In genomic region chr20:5109276-5109675, GRCh38 we compare ENCODE assay signal across 21 cellular contexts.
"Had no signal": no experiment of that assay in that cellular context is flagged by ENCODE, and none has a peak within 500 bp of the region (broad histone marks: within the 10 kb centered on the region; RNA-seq: fewer than 3 reads in every experiment).

No MANE protein-coding gene starts in this region.

- H3K27ac Mint-ChIP-seq: nephron progenitor cell; stimulated activated effector memory CD8-positive, alpha-beta T cell treated with anti-CD3 and anti-CD28 coated beads, Interleukin-12 subunit alpha, Interleukin-12 subunit beta, amount 100 ng/mL, for 72 hours had no signal

- H3K4me1 ChIP-seq: prostate gland had no signal

- DNase-seq: activated CD4-positive, alpha-beta T cell treated with anti-CD3 and anti-CD28 coated beads for 1 hour; activated CD4-positive, alpha-beta T cell treated with anti-CD3 and anti-CD28 coated beads, Interleukin-2, amount 50 U/mL, for 1 hour; activated CD8-positive, alpha-beta T cell treated with anti-CD3 and anti-CD28 coated beads for 36 hours; activated effector memory CD4-positive, alpha-beta T cell treated with anti-CD3 and anti-CD28 coated beads, Interleukin-2, amount 50 U/mL, for 16 hours; activated naive CD4-positive, alpha-beta T cell treated with anti-CD3 and anti-CD28 coated beads for 36 hours; activated T-cell treated with anti-CD3 and anti-CD28 coated beads, Interleukin-2, amount 50 U/mL, for 72 hours; cerebellar nuclear complex; lower lobe of right lung; nephron progenitor cell; ovary; sigmoid colon; small intestine; stimulated activated CD4-positive, alpha-beta T cell treated with anti-CD3 and anti-CD28 coated beads, Interleukin-4, amount 100 ng/mL, for 24 hours; T-helper 2 cell; trophoblast cell; uterus had no signal

- H3K9me3 ChIP-seq: gastroesophageal sphincter, lower lobe of right lung, ovary, prostate gland, sigmoid colon, thoracic aorta, uterus had no signal

- H3K4me3 Mint-ChIP-seq: activated CD8-positive, alpha-beta T cell treated with anti-CD3 and anti-CD28 coated beads for 36 hours; activated naive CD4-positive, alpha-beta T cell treated with anti-CD3 and anti-CD28 coated beads for 36 hours; activated T-cell treated with anti-CD3 and anti-CD28 coated beads, Interleukin-2, amount 50 U/mL, for 72 hours; nephron progenitor cell; stimulated activated effector memory CD8-positive, alpha-beta T cell treated with anti-CD3 and anti-CD28 coated beads, Interleukin-12 subunit alpha, Interleukin-12 subunit beta, amount 100 ng/mL, for 72 hours had no signal

- H3K9me3 Mint-ChIP-seq: activated CD8-positive, alpha-beta T cell treated with anti-CD3 and anti-CD28 coated beads for 36 hours; activated naive CD4-positive, alpha-beta T cell treated with anti-CD3 and anti-CD28 coated beads for 36 hours; activated T-cell treated with anti-CD3 and anti-CD28 coated beads, Interleukin-2, amount 50 U/mL, for 72 hours; nephron progenitor cell; stimulated activated effector memory CD8-positive, alpha-beta T cell treated with anti-CD3 and anti-CD28 coated beads, Interleukin-12 subunit alpha, Interleukin-12 subunit beta, amount 100 ng/mL, for 72 hours had no signal

- H3K27me3 Mint-ChIP-seq: activated CD8-positive, alpha-beta T cell treated with anti-CD3 and anti-CD28 coated beads for 36 hours had no signal

- H3K36me3 ChIP-seq: ovary, uterus had no signal

- H3K27ac ChIP-seq: coronary artery, gastroesophageal sphincter, lower lobe of right lung, ovary, prostate gland, sigmoid colon, thoracic aorta, uterus had no signal

- H3K27me3 ChIP-seq: gastroesophageal sphincter, ovary, sigmoid colon, uterus had no signal

- H3K4me3 ChIP-seq: coronary artery, gastroesophageal sphincter, lower lobe of right lung, ovary, prostate gland, sigmoid colon, thoracic aorta, uterus had no signal
